In the genomic region with DNA sequence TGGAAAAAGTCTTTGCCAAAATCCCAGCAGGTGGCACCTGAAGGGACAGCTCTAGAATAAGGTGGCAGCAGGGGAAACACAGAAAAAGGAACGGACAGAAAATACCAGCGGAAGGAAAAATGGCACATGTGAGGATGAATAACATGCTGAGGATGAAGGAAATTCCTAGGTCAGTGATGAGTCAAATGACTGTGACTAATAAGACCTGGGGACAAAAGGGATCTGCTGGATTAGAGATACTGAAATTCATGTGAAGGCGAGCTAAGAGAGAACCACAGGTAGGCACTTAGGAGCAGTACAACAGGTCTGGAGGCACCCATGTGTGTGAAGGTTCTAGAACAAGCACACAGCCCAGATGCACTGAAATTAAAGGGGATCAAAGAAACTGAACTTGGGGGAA, we compare ENCODE assay signal across 11 cellular contexts.
DNase-seq lines count a peak whose midpoint lies in the region; ATAC-seq and TF ChIP-seq lines count a peak whose summit lies in the region.
"Had no signal": no experiment of that assay in that cellular context is flagged by ENCODE, and none has a peak within 500 bp of the region (broad histone marks: within the 10 kb centered on the region; RNA-seq: fewer than 3 reads in every experiment).

No MANE protein-coding gene starts in this region.

- 90% methylated on average over 3 of the region's 3 CpGs for WGBS in hepatocyte (ENCODE audit: low lambda C conversion rate, missing lambda C conversion rate)

- H2AFZ ChIP-seq in hepatocyte = no peak overlapping the region

- ATAC-seq in thoracic aorta (ENCODE audit: insufficient number of reproducible peaks, low FRiP score, low read depth) (no peak), GM18873 (IDR thresholded peaks at IDR 0.05; ENCODE audit: low FRiP score, unreplicated experiment) (no peak), Right ventricle myocardium inferior (no peak), GM19397 (IDR thresholded peaks at IDR 0.05; ENCODE audit: unreplicated experiment) (no peak)

- H3K36me3 ChIP-seq in hepatocyte (replicated peaks; ENCODE audit: insufficient read depth, low read depth) (no peaks in the 10 kb centered on the region), thoracic aorta (no peaks in the 10 kb centered on the region)

- H3K27ac ChIP-seq in hepatocyte = peak overlapping the region; percentile 63
- H3K27ac ChIP-seq in thoracic aorta = peak overlapping the region; percentile 84 to 91

- DNase-seq in activated CD4-positive, alpha-beta T cell treated with anti-CD3 and anti-CD28 coated beads, Interleukin-2, amount 10 ng/mL, durations not matched to agents 24 days and 14 days = no peak
- no peak for DNase-seq in activated CD4-positive, alpha-beta T cell treated with anti-CD3 and anti-CD28 coated beads for 1 hour
- no peak for DNase-seq in activated T-helper 2 cell treated with anti-CD3 and anti-CD28 coated beads, Interferon-gamma antibody, Interleukin-2, Interleukin-4, amounts not matched to agents 10 μg/mL and 5 μg/mL and 100 μg/mL, durations not matched to agents 14 hours and 24 hours and 36 hours (ENCODE audit: low spot score)
- DNase-seq in hepatocyte (ENCODE audit: low spot score) (no peak), thoracic aorta (ENCODE audit: low spot score) (no peak), Right ventricle myocardium inferior (ENCODE audit: missing footprints) (no peak)
- DNase-seq: left cardiac atrium; NCI-H2029 treated with DMSO at 0.1 percent for 48 hours; stimulated activated CD4-positive, alpha-beta T cell treated with anti-CD3 and anti-CD28 coated beads, Interleukin-2, amount 100 ng/mL, for 24 hours had no signal

- peak overlapping the region; percentile 77 for H3K27ac Mint-ChIP-seq in activated CD4-positive, alpha-beta T cell treated with anti-CD3 and anti-CD28 coated beads, Interleukin-2, amount 10 ng/mL, durations not matched to agents 24 days and 14 days
- H3K27ac Mint-ChIP-seq in activated T-helper 2 cell treated with anti-CD3 and anti-CD28 coated beads, Interferon-gamma antibody, Interleukin-2, Interleukin-4, amounts not matched to agents 10 μg/mL and 5 μg/mL and 100 μg/mL, durations not matched to agents 14 hours and 24 hours and 36 hours = peak overlapping the region; percentile 74

- no peak overlapping the region for H3K4me2 ChIP-seq in hepatocyte

- peak overlapping the region; percentile 65 for H3K4me3 Mint-ChIP-seq in activated CD4-positive, alpha-beta T cell treated with anti-CD3 and anti-CD28 coated beads, Interleukin-2, amount 10 ng/mL, durations not matched to agents 24 days and 14 days
- H3K4me3 Mint-ChIP-seq in activated T-helper 2 cell treated with anti-CD3 and anti-CD28 coated beads, Interferon-gamma antibody, Interleukin-2, Interleukin-4, amounts not matched to agents 10 μg/mL and 5 μg/mL and 100 μg/mL, durations not matched to agents 14 hours and 24 hours and 36 hours (ENCODE audit: low read depth) = peak overlapping the region; percentile 56

- intact Hi-C loops in activated CD4-positive, alpha-beta T cell treated with anti-CD3 and anti-CD28 coated beads, Interleukin-2, amount 10 ng/mL, durations not matched to agents 24 days and 14 days (cut with micrococcal nuclease) = loop anchor here (1.0 kb wide), 1 partner anchor 14 kb away; no protein-coding TSS in a partner anchor
- intact Hi-C loops in activated T-helper 2 cell treated with anti-CD3 and anti-CD28 coated beads, Interferon-gamma antibody, Interleukin-2, Interleukin-4, amounts not matched to agents 10 μg/mL and 5 μg/mL and 100 μg/mL, durations not matched to agents 14 hours and 24 hours and 36 hours (cut with micrococcal nuclease) = no loop called here
- intact Hi-C loops in Right ventricle myocardium inferior (cut with DNase I) = loop anchor here (5.0 kb wide), 1 partner anchor 34 kb away; no protein-coding TSS in a partner anchor

- H3K9me2 ChIP-seq in hepatocyte (replicated peaks; ENCODE audit: insufficient read depth) = no peaks in the 10 kb centered on the region

- H3K36me3 Mint-ChIP-seq in activated CD4-positive, alpha-beta T cell treated with anti-CD3 and anti-CD28 coated beads, Interleukin-2, amount 10 ng/mL, durations not matched to agents 24 days and 14 days (ENCODE audit: low read depth) = peaks cover 63% of the 10 kb centered on the region
- H3K36me3 Mint-ChIP-seq in activated T-helper 2 cell treated with anti-CD3 and anti-CD28 coated beads, Interferon-gamma antibody, Interleukin-2, Interleukin-4, amounts not matched to agents 10 μg/mL and 5 μg/mL and 100 μg/mL, durations not matched to agents 14 hours and 24 hours and 36 hours (ENCODE audit: low read depth) = peaks cover 72% of the 10 kb centered on the region

- no peak overlapping the region for H3K4me3 ChIP-seq in hepatocyte
- peak overlapping the region; percentile 51 for H3K4me3 ChIP-seq in thoracic aorta

- H3K4me1 ChIP-seq in hepatocyte (ENCODE audit: insufficient read depth) = peaks cover 25% of the 10 kb centered on the region
- H3K4me1 ChIP-seq in thoracic aorta (ENCODE audit: control insufficient read depth in 1 of 2, low read depth in 2 of 2) = peaks cover 54 to 88% of the 10 kb centered on the region in 2 donors

- no peaks in the 10 kb centered on the region for H4K20me1 ChIP-seq in hepatocyte (ENCODE audit: insufficient read depth, poor library complexity, severe bottlenecking)

- H3K4me1 Mint-ChIP-seq in activated CD4-positive, alpha-beta T cell treated with anti-CD3 and anti-CD28 coated beads, Interleukin-2, amount 10 ng/mL, durations not matched to agents 24 days and 14 days = peaks cover 64% of the 10 kb centered on the region
- H3K4me1 Mint-ChIP-seq in activated T-helper 2 cell treated with anti-CD3 and anti-CD28 coated beads, Interferon-gamma antibody, Interleukin-2, Interleukin-4, amounts not matched to agents 10 μg/mL and 5 μg/mL and 100 μg/mL, durations not matched to agents 14 hours and 24 hours and 36 hours (ENCODE audit: low read depth) = peaks cover 83% of the 10 kb centered on the region

- H3K27me3 ChIP-seq in hepatocyte (no peaks in the 10 kb centered on the region), thoracic aorta (replicated peaks; ENCODE audit: insufficient read depth) (no peaks in the 10 kb centered on the region)

- no peaks in the 10 kb centered on the region for H3K9me3 Mint-ChIP-seq in activated CD4-positive, alpha-beta T cell treated with anti-CD3 and anti-CD28 coated beads, Interleukin-2, amount 10 ng/mL, durations not matched to agents 24 days and 14 days
- no peaks in the 10 kb centered on the region for H3K9me3 Mint-ChIP-seq in activated T-helper 2 cell treated with anti-CD3 and anti-CD28 coated beads, Interferon-gamma antibody, Interleukin-2, Interleukin-4, amounts not matched to agents 10 μg/mL and 5 μg/mL and 100 μg/mL, durations not matched to agents 14 hours and 24 hours and 36 hours

- TF ChIP-seq CTCF in hepatocyte (IDR thresholded peaks at IDR 0.05; ENCODE audit: poor library complexity) (no peak), thoracic aorta (IDR thresholded peaks at IDR 0.05) (no peak)

- peaks cover 84% of the 10 kb centered on the region for H3K79me2 ChIP-seq in hepatocyte

- H3K27me3 Mint-ChIP-seq in activated CD4-positive, alpha-beta T cell treated with anti-CD3 and anti-CD28 coated beads, Interleukin-2, amount 10 ng/mL, durations not matched to agents 24 days and 14 days = no peaks in the 10 kb centered on the region
- H3K27me3 Mint-ChIP-seq in activated T-helper 2 cell treated with anti-CD3 and anti-CD28 coated beads, Interferon-gamma antibody, Interleukin-2, Interleukin-4, amounts not matched to agents 10 μg/mL and 5 μg/mL and 100 μg/mL, durations not matched to agents 14 hours and 24 hours and 36 hours (ENCODE audit: low read depth) = no peaks in the 10 kb centered on the region

- H3K9me3 ChIP-seq in hepatocyte (ENCODE audit: low read depth) = no peaks in the 10 kb centered on the region
- no peaks in the 10 kb centered on the region for H3K9me3 ChIP-seq in thoracic aorta
